11 cellular contexts compared by ENCODE assay signal in the genomic region with DNA sequence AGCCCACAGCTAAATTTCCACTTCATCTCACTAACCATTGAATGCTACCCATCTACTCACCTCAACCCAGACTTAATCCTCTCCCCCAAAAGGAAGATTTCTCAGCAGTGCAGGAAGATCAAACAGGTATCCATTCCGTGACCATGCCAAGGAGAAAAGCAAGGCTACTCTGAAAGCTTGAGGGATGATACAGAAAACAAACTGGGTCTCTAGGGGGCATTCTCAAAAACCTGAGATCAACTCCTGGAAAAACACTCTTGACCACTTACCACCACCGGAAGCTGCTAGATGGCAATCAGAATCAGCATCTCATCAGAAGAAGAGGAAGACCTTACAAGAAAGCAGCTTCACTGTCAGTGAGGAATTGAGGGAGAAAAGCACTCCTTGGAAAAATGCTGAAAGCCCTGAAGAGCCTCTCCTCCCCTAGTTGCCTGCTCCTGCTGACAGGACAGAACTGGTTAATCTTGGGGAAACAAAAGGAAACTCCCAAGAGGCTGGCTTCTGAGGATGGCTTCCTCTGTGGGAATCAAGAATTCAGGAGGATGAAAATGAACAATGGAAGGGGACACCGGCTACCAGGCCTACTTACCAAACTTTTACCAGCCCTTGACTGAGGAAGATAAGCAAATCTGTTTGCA. TPM values are rescaled to one million over a fixed set of nuclear protein-coding genes. Genes with fewer than 3 reads are reported as not detected.
DNase-seq lines count a peak whose midpoint lies in the region; ATAC-seq and TF ChIP-seq lines count a peak whose summit lies in the region.
"Had no signal": no experiment of that assay in that cellular context is flagged by ENCODE, and none has a peak within 500 bp of the region (broad histone marks: within the 10 kb centered on the region; RNA-seq: fewer than 3 reads in every experiment).

ATP8B4 (minus strand) TSS at position 171 of the 638 bp plus-strand sequence. CDS start 12,267 bp downstream, outside the sequence.

- no peaks in the 10 kb centered on the region for H3K4me1 ChIP-seq in endodermal cell (ENCODE audit: control insufficient read depth, insufficient read depth, low read length)

- H3K27me3 ChIP-seq in endodermal cell (ENCODE audit: control insufficient read depth, insufficient read depth, low read length, poor library complexity, severe bottlenecking): no peaks in the 10 kb centered on the region

- ATAC-seq in stimulated activated memory B cell treated with anti-CD40 and anti-IgM and Interleukin-4, amounts not matched to agents 10 μg/mL and 1 μg/mL and 100 μg/mL, for 72 hours: no peak
- ATAC-seq in HG03039 (IDR thresholded peaks at IDR 0.05; ENCODE audit: unreplicated experiment) (no peak), GM18909 (IDR thresholded peaks at IDR 0.05; ENCODE audit: poor library complexity, unreplicated experiment) (no peak), HG03196 (IDR thresholded peaks at IDR 0.05; ENCODE audit: unreplicated experiment) (no peak)

- no peaks in the 10 kb centered on the region for H3K27me3 Mint-ChIP-seq in endodermal cell (ENCODE audit: insufficient read depth)
- H3K27me3 Mint-ChIP-seq in stimulated activated memory B cell treated with anti-CD40 and anti-IgM and Interleukin-4, amounts not matched to agents 10 μg/mL and 1 μg/mL and 100 μg/mL, for 72 hours: peaks cover 14% of the 10 kb centered on the region

- peak within 1 kb of the TSS; percentile 13 for H3K27ac Mint-ChIP-seq in endodermal cell
- H3K27ac Mint-ChIP-seq in stimulated activated memory B cell treated with anti-CD40 and anti-IgM and Interleukin-4, amounts not matched to agents 10 μg/mL and 1 μg/mL and 100 μg/mL, for 72 hours: peak within 1 kb of the TSS; percentile 21

- no peak within 1 kb of the TSS for H3K4me3 ChIP-seq in endodermal cell (ENCODE audit: low read length)

- H3K36me3 ChIP-seq in endodermal cell (ENCODE audit: control insufficient read depth, insufficient read depth, low read length): no peaks in the 10 kb centered on the region

- peak; percentile 42 for DNase-seq in NK-92 treated with Interleukin-12 subunit alpha and Interleukin-12 subunit beta, amount 100 ng/mL, for 24 hours (lab: John Stamatoyannopoulos, UW)
- no peak for DNase-seq in NK-92 (lab: John Stamatoyannopoulos, UW; ENCODE audit: unreplicated experiment)
- DNase-seq in SKM-1 treated with dmso at 0.1 percent for 144 hours (lab: John Stamatoyannopoulos, UW; ENCODE audit: unreplicated experiment): peak; percentile 57
- DNase-seq in endodermal cell: peak; percentile 73
- DNase-seq: hippocampal formation, NCI-H524 had no signal

- peak; percentile 37 for TF ChIP-seq CTCF in endodermal cell (conservative IDR thresholded peaks at IDR 0.05)

- no peak within 1 kb of the TSS for H3K9ac ChIP-seq in endodermal cell (ENCODE audit: extremely low read depth, low read length, poor library complexity, severe bottlenecking)
- H3K9ac ChIP-seq: KMS-11 had no signal

- no peak within 1 kb of the TSS for H3K4me3 Mint-ChIP-seq in endodermal cell
- H3K4me3 Mint-ChIP-seq in stimulated activated memory B cell treated with anti-CD40 and anti-IgM and Interleukin-4, amounts not matched to agents 10 μg/mL and 1 μg/mL and 100 μg/mL, for 72 hours: no peak within 1 kb of the TSS

- peaks cover 8% of the 10 kb centered on the region for H3K9me3 ChIP-seq in endodermal cell (ENCODE audit: control insufficient read depth, low read length)

- H3K36me3 Mint-ChIP-seq in endodermal cell (ENCODE audit: low read depth): no peaks in the 10 kb centered on the region
- H3K36me3 Mint-ChIP-seq in stimulated activated memory B cell treated with anti-CD40 and anti-IgM and Interleukin-4, amounts not matched to agents 10 μg/mL and 1 μg/mL and 100 μg/mL, for 72 hours: no peaks in the 10 kb centered on the region

- H3K9me3 Mint-ChIP-seq in endodermal cell: peaks cover 5% of the 10 kb centered on the region
- peaks cover 4% of the 10 kb centered on the region for H3K9me3 Mint-ChIP-seq in stimulated activated memory B cell treated with anti-CD40 and anti-IgM and Interleukin-4, amounts not matched to agents 10 μg/mL and 1 μg/mL and 100 μg/mL, for 72 hours

- 57 to 80% methylated on average over 1 to 3 of the region's 3 CpGs for WGBS in endodermal cell (ENCODE audit: insufficient coverage in 1 of 2, insufficient read length in 1 of 2), 2 experiments

- peaks cover 14% of the 10 kb centered on the region for H3K4me1 Mint-ChIP-seq in endodermal cell
- H3K4me1 Mint-ChIP-seq in stimulated activated memory B cell treated with anti-CD40 and anti-IgM and Interleukin-4, amounts not matched to agents 10 μg/mL and 1 μg/mL and 100 μg/mL, for 72 hours: peaks cover 17% of the 10 kb centered on the region

- H3K27ac ChIP-seq in endodermal cell (ENCODE audit: low read depth, low read length): no peak within 1 kb of the TSS
- H3K27ac ChIP-seq: KMS-11 had no signal

RNA-seq across cellular contexts. Expression of gene ATP8B4, which starts in this region (rescaled TPM):
- total RNA-seq in endodermal cell: under 1 TPM; 0.64 to 0.95 TPM
- polyA plus RNA-seq in endodermal cell (2013, experiment 1 of 2): 0.14 TPM
- polyA plus RNA-seq in endodermal cell (2013, experiment 2 of 2): 0.04 TPM

Comparison
In these comparisons a context has a peak if more than half of its experiments do, and no peak if none do; other contexts are left out.
1. Peak in DNase-seq in endodermal cell; RNA of the gene not detected or under 1 TPM.